In the genomic region with DNA sequence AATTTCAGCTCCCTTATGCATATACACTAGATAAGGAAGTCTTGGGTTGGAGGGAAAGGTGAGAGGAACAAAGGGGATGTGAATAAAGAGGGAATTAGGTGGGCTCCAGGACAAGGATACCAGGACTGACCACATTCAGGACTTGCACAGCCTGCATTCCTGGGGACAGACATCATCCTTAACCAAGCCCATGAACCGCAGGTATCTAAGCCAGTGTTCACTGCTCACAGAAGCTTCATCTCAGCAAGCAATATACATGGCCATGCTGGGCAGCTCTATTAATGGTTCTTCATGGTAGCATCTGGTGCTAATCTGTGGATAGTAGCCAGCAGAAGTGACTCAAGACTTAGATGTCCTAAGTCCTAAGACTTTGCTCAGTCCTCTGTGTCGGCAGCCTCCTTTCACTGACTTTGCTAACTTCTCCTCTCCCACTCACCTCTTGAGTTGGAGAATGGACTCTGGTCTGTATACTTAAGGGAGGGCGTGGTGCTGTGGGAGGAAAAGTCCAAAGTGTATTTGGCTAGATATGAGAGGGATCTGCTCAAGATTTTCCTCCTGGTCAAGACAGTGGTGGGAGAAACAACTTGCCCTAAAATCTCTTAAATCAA, we compare ENCODE assay signal across 13 cellular contexts.
"Had no signal": no experiment of that assay in that cellular context is flagged by ENCODE, and none has a peak within 500 bp of the region (broad histone marks: within the 10 kb centered on the region; RNA-seq: fewer than 3 reads in every experiment).

No MANE protein-coding gene starts in this region.

- H3K4me3 Mint-ChIP-seq: activated B cell treated with CpG ODN at 0.5 μM for 24 hours; activated CD8-positive, alpha-beta T cell treated with anti-CD3 and anti-CD28 coated beads for 36 hours; activated naive CD4-positive, alpha-beta T cell treated with anti-CD3 and anti-CD28 coated beads, Interleukin-2, amount 50 U/mL, for 24 hours; activated T-cell treated with anti-CD3 and anti-CD28 coated beads, Interleukin-2, amount 50 U/mL, for 4 hours; natural killer cell treated with Interleukin-12 subunit alpha and Interleukin-12 subunit beta and Interleukin-15 and Interleukin-18, amount 100 ng/mL, for 72 hours; stimulated activated naive CD8-positive, alpha-beta T cell treated with anti-CD3 and anti-CD28 coated beads, Interleukin-15, amount 100 ng/mL, for 72 hours had no signal

- H3K36me3 Mint-ChIP-seq: activated naive CD4-positive, alpha-beta T cell treated with anti-CD3 and anti-CD28 coated beads, Interleukin-2, amount 50 U/mL, for 24 hours; natural killer cell treated with Interleukin-12 subunit alpha and Interleukin-12 subunit beta and Interleukin-15 and Interleukin-18, amount 100 ng/mL, for 72 hours had no signal

- H3K27ac Mint-ChIP-seq: activated B cell treated with CpG ODN at 0.5 μM for 24 hours; activated CD8-positive, alpha-beta T cell treated with anti-CD3 and anti-CD28 coated beads for 36 hours; activated naive CD4-positive, alpha-beta T cell treated with anti-CD3 and anti-CD28 coated beads, Interleukin-2, amount 50 U/mL, for 24 hours; natural killer cell treated with Interleukin-12 subunit alpha and Interleukin-12 subunit beta and Interleukin-15 and Interleukin-18, amount 100 ng/mL, for 72 hours; stimulated activated naive CD8-positive, alpha-beta T cell treated with anti-CD3 and anti-CD28 coated beads, Interleukin-15, amount 100 ng/mL, for 72 hours had no signal

- H3K9me3 Mint-ChIP-seq: activated B cell treated with CpG ODN at 0.5 μM for 24 hours; activated CD8-positive, alpha-beta T cell treated with anti-CD3 and anti-CD28 coated beads for 36 hours; activated naive CD4-positive, alpha-beta T cell treated with anti-CD3 and anti-CD28 coated beads, Interleukin-2, amount 50 U/mL, for 24 hours had no signal

- H3K9me3 ChIP-seq: adrenal gland, testis had no signal

- H3K27ac ChIP-seq: adrenal gland, testis had no signal

- DNase-seq: activated B cell treated with CpG ODN at 0.5 μM for 24 hours; activated CD4-positive, alpha-beta T cell treated with anti-CD3 and anti-CD28 coated beads for 48 hours; activated CD8-positive, alpha-beta T cell treated with anti-CD3 and anti-CD28 coated beads for 36 hours; activated effector memory CD4-positive, alpha-beta T cell treated with Interleukin-2 at 50 U/mL for 16 hours; activated T-cell treated with anti-CD3 and anti-CD28 coated beads, Interleukin-2, amount 50 U/mL, for 4 hours; adrenal gland; hypothalamus; mammary epithelial cell; stimulated activated naive CD8-positive, alpha-beta T cell treated with anti-CD3 and anti-CD28 coated beads, Interleukin-15, amount 100 ng/mL, for 72 hours; testis had no signal

- H3K4me3 ChIP-seq: adrenal gland, smooth muscle cell, testis had no signal

- H3K4me2 ChIP-seq: smooth muscle cell had no signal

- H3K4me1 ChIP-seq: adrenal gland, testis had no signal

- ATAC-seq: activated CD8-positive, alpha-beta T cell treated with anti-CD3 and anti-CD28 coated beads for 36 hours; activated T-cell treated with anti-CD3 and anti-CD28 coated beads, Interleukin-2, amount 50 U/mL, for 4 hours; natural killer cell treated with Interleukin-12 subunit alpha and Interleukin-12 subunit beta and Interleukin-15 and Interleukin-18, amount 100 ng/mL, for 72 hours; stimulated activated naive CD8-positive, alpha-beta T cell treated with anti-CD3 and anti-CD28 coated beads, Interleukin-15, amount 100 ng/mL, for 72 hours had no signal

- H3K4me1 Mint-ChIP-seq: activated B cell treated with CpG ODN at 0.5 μM for 24 hours; activated naive CD4-positive, alpha-beta T cell treated with anti-CD3 and anti-CD28 coated beads, Interleukin-2, amount 50 U/mL, for 24 hours; stimulated activated naive CD8-positive, alpha-beta T cell treated with anti-CD3 and anti-CD28 coated beads, Interleukin-15, amount 100 ng/mL, for 72 hours had no signal

- H3K36me3 ChIP-seq: adrenal gland had no signal

- H3K27me3 ChIP-seq: adrenal gland, testis had no signal

- H3K27me3 Mint-ChIP-seq: natural killer cell treated with Interleukin-12 subunit alpha and Interleukin-12 subunit beta and Interleukin-15 and Interleukin-18, amount 100 ng/mL, for 72 hours had no signal
